ENCODE assay signal across 1 cellular context in genomic region chr14:63543000-63543825, GRCh38.
TF ChIP-seq lines count a peak whose summit lies in the region.

Gene PPP2R5E (minus strand): TSS chr14:63543377. CDS start chr14:63539685, 3,692 bp downstream.

TF ChIP-seq in HEK293, 187 proteins besides CTCF, POLR2A, EP300 and RAD21 (continued from another document):
- TF ChIP-seq ZNF692 (tag by site-specific recombination; IDR thresholded peaks at IDR 0.05) = peak; percentile 99
- no peak for TF ChIP-seq ZBTB48 (tag by site-specific recombination; IDR thresholded peaks at IDR 0.05)
- TF ChIP-seq ZNF629 (tag by site-specific recombination; IDR thresholded peaks at IDR 0.05) = peak; percentile 40; the same call in 1 of the 2 replicates
- TF ChIP-seq ZNF560 (tag by site-specific recombination; IDR thresholded peaks at IDR 0.05; ENCODE audit: borderline replicate concordance) = 0 out of 2 replicates have a peak, but pooled peaks have one; percentile 35
- peak; percentile 45; the same call in 1 of the 2 replicates for TF ChIP-seq ZNF398 (tag by site-specific recombination; IDR thresholded peaks at IDR 0.05)
- TF ChIP-seq SP7 (tag by site-specific recombination; IDR thresholded peaks at IDR 0.05) = peak; percentile 36; the same call in 1 of the 2 replicates
- TF ChIP-seq KLF17 (tag by site-specific recombination; IDR thresholded peaks at IDR 0.05) = peak; percentile 32
